ENCODE assay signal across 1 cellular context in the genomic region with DNA sequence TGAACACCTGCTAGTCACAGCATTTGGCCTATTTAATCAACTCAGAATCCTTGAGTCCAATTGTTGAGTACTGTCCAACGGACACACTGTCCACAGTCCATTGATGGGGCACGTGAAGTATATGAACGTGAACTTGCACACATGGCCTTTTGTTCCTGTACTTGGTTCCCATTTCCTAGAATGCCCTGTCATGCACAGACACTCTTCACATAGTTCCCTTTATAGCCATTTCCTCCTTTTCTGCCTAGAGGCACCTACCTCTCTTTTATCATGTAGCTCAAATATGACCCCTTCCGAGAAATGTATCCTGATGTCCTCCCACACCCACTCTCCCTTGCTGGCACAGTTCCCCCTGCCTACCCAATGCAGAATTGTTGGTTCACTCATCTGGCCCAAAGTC.
A peak's percentile ranks its signal among the peaks of the same experiment; 100 is the strongest.
TF ChIP-seq lines count a peak whose summit lies in the region.

No MANE protein-coding gene starts in this region.

TF ChIP-seq in K562, 482 proteins besides CTCF, POLR2A, EP300 and RAD21 (continued from another document and continues in another):
- TF ChIP-seq, protein P1, sequence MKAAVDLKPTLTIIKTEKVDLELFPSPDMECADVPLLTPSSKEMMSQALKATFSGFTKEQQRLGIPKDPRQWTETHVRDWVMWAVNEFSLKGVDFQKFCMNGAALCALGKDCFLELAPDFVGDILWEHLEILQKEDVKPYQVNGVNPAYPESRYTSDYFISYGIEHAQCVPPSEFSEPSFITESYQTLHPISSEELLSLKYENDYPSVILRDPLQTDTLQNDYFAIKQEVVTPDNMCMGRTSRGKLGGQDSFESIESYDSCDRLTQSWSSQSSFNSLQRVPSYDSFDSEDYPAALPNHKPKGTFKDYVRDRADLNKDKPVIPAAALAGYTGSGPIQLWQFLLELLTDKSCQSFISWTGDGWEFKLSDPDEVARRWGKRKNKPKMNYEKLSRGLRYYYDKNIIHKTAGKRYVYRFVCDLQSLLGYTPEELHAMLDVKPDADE (conservative IDR thresholded peaks at IDR 0.05; ENCODE audit: control insufficient read depth, low read depth, low read length): no peak
- TF ChIP-seq ASH1L (IDR thresholded peaks at IDR 0.05; ENCODE audit: borderline replicate concordance, low read depth, partially characterized antibody) (no peak), ZBTB17 (CRISPR knock-in tag; IDR thresholded peaks at IDR 0.05) (no peak), SMARCE1 (IDR thresholded peaks at IDR 0.05) (0 out of 2 replicates have a peak, but pooled peaks have one; percentile 24), CHD2 (IDR thresholded peaks at IDR 0.05; ENCODE audit: low read depth, low read length) (no peak), FOS (IDR thresholded peaks at IDR 0.05; ENCODE audit: extremely low read depth, insufficient read length) (no peak), ELF1 (tag; IDR thresholded peaks at IDR 0.05) (0 out of 2 replicates have a peak, but pooled peaks have one; percentile 29), CEBPG (CRISPR knock-in tag; IDR thresholded peaks at IDR 0.05) (no peak), CEBPG (tag; conservative IDR thresholded peaks at IDR 0.05 in 1 of 2, IDR thresholded peaks at IDR 0.05 in 1 of 2) (no peak), ZFP1 (CRISPR knock-in tag; IDR thresholded peaks at IDR 0.05) (no peak), NFE2 (IDR thresholded peaks at IDR 0.05; ENCODE audit: low read depth) (peak; percentile 90), ZNF197 (CRISPR knock-in tag; IDR thresholded peaks at IDR 0.05; ENCODE audit: low read depth) (no peak), CBX1 (IDR thresholded peaks at IDR 0.05; ENCODE audit: low read depth) (no peak), MAFG (tag; conservative IDR thresholded peaks at IDR 0.05) (peak; percentile 21; the same call in 1 of the 2 replicates), KDM4B (IDR thresholded peaks at IDR 0.05; ENCODE audit: borderline replicate concordance in 2 of 2, low read depth in 1 of 2) (no peak), CXXC5 (CRISPR knock-in tag; IDR thresholded peaks at IDR 0.05) (peak; percentile 67), RFX5 (IDR thresholded peaks at IDR 0.05; ENCODE audit: low read depth, low read length) (no peak), KLF13 (tag; IDR thresholded peaks at IDR 0.05; ENCODE audit: borderline replicate concordance, low read depth) (no peak), CBFB (CRISPR knock-in tag; IDR thresholded peaks at IDR 0.05) (no peak), SRSF3 (IDR thresholded peaks at IDR 0.05; ENCODE audit: insufficient read depth, low read length) (no peak), ZNF324 (CRISPR knock-in tag; IDR thresholded peaks at IDR 0.05) (no peak), HIVEP1 (CRISPR knock-in tag; IDR thresholded peaks at IDR 0.05) (no peak), NFE2L1 (tag; IDR thresholded peaks at IDR 0.05; ENCODE audit: borderline replicate concordance, low read depth) (no peak), CHD4 (IDR thresholded peaks at IDR 0.05; ENCODE audit: insufficient read depth, insufficient replicate concordance, low read depth, low read length, poor library complexity, severe bottlenecking) (no peak), ADNP (tag; IDR thresholded peaks at IDR 0.05) (no peak), MED1 (CRISPR knock-in tag; IDR thresholded peaks at IDR 0.05; ENCODE audit: borderline replicate concordance) (no peak), ETV5 (CRISPR knock-in tag; IDR thresholded peaks at IDR 0.05; ENCODE audit: low read depth) (no peak), TCFL5 (CRISPR knock-in tag; conservative IDR thresholded peaks at IDR 0.05) (no peak), PHTF2 (CRISPR knock-in tag; IDR thresholded peaks at IDR 0.05) (no peak), ZNF584 (CRISPR knock-in tag; IDR thresholded peaks at IDR 0.05; ENCODE audit: low read depth) (no peak), ZNF184 (CRISPR knock-in tag; IDR thresholded peaks at IDR 0.05) (no peak), PHF20 (IDR thresholded peaks at IDR 0.05; ENCODE audit: partially characterized antibody) (no peak), STAT5A (IDR thresholded peaks at IDR 0.05; ENCODE audit: borderline replicate concordance, low read length) (peak; percentile 49; the same call in 1 of the 2 replicates), RCOR1 (IDR thresholded peaks at IDR 0.05; ENCODE audit: borderline replicate concordance in 1 of 2, low read depth in 2 of 2, low read length in 2 of 2) (peak in 1 of 2 experiments; percentile 23; a peak in 1 of 4 replicates), WHSC1 (IDR thresholded peaks at IDR 0.05; ENCODE audit: low read length) (no peak)
- TF ChIP-seq, protein P2, sequence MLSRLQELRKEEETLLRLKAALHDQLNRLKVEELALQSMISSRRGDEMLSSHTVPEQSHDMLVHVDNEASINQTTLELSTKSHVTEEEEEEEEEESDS (CRISPR knock-in tag; IDR thresholded peaks at IDR 0.05): no peak
- TF ChIP-seq, protein P3, sequence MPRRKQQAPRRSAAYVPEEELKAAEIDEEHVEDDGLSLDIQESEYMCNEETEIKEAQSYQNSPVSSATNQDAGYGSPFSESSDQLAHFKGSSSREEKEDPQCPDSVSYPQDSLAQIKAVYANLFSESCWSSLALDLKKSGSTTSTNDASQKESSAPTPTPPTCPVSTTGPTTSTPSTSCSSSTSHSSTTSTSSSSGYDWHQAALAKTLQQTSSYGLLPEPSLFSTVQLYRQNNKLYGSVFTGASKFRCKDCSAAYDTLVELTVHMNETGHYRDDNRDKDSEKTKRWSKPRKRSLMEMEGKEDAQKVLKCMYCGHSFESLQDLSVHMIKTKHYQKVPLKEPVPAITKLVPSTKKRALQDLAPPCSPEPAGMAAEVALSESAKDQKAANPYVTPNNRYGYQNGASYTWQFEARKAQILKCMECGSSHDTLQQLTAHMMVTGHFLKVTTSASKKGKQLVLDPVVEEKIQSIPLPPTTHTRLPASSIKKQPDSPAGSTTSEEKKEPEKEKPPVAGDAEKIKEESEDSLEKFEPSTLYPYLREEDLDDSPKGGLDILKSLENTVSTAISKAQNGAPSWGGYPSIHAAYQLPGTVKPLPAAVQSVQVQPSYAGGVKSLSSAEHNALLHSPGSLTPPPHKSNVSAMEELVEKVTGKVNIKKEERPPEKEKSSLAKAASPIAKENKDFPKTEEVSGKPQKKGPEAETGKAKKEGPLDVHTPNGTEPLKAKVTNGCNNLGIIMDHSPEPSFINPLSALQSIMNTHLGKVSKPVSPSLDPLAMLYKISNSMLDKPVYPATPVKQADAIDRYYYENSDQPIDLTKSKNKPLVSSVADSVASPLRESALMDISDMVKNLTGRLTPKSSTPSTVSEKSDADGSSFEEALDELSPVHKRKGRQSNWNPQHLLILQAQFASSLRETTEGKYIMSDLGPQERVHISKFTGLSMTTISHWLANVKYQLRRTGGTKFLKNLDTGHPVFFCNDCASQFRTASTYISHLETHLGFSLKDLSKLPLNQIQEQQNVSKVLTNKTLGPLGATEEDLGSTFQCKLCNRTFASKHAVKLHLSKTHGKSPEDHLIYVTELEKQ (CRISPR knock-in tag; IDR thresholded peaks at IDR 0.05): no peak
- TF ChIP-seq, protein P4, sequence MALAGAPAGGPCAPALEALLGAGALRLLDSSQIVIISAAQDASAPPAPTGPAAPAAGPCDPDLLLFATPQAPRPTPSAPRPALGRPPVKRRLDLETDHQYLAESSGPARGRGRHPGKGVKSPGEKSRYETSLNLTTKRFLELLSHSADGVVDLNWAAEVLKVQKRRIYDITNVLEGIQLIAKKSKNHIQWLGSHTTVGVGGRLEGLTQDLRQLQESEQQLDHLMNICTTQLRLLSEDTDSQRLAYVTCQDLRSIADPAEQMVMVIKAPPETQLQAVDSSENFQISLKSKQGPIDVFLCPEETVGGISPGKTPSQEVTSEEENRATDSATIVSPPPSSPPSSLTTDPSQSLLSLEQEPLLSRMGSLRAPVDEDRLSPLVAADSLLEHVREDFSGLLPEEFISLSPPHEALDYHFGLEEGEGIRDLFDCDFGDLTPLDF (CRISPR knock-in tag; IDR thresholded peaks at IDR 0.05): no peak
- TF ChIP-seq, protein P5, sequence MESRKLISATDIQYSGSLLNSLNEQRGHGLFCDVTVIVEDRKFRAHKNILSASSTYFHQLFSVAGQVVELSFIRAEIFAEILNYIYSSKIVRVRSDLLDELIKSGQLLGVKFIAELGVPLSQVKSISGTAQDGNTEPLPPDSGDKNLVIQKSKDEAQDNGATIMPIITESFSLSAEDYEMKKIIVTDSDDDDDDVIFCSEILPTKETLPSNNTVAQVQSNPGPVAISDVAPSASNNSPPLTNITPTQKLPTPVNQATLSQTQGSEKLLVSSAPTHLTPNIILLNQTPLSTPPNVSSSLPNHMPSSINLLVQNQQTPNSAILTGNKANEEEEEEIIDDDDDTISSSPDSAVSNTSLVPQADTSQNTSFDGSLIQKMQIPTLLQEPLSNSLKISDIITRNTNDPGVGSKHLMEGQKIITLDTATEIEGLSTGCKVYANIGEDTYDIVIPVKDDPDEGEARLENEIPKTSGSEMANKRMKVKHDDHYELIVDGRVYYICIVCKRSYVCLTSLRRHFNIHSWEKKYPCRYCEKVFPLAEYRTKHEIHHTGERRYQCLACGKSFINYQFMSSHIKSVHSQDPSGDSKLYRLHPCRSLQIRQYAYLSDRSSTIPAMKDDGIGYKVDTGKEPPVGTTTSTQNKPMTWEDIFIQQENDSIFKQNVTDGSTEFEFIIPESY (CRISPR knock-in tag; IDR thresholded peaks at IDR 0.05): no peak
- TF ChIP-seq, protein P6, sequence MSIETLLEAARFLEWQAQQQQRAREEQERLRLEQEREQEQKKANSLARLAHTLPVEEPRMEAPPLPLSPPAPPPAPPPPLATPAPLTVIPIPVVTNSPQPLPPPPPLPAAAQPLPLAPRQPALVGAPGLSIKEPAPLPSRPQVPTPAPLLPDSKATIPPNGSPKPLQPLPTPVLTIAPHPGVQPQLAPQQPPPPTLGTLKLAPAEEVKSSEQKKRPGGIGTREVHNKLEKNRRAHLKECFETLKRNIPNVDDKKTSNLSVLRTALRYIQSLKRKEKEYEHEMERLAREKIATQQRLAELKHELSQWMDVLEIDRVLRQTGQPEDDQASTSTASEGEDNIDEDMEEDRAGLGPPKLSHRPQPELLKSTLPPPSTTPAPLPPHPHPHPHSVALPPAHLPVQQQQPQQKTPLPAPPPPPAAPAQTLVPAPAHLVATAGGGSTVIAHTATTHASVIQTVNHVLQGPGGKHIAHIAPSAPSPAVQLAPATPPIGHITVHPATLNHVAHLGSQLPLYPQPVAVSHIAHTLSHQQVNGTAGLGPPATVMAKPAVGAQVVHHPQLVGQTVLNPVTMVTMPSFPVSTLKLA (conservative IDR thresholded peaks at IDR 0.05): peak; percentile 12 to 58; a peak in 2 of 4 replicates
- TF ChIP-seq, protein P7, sequence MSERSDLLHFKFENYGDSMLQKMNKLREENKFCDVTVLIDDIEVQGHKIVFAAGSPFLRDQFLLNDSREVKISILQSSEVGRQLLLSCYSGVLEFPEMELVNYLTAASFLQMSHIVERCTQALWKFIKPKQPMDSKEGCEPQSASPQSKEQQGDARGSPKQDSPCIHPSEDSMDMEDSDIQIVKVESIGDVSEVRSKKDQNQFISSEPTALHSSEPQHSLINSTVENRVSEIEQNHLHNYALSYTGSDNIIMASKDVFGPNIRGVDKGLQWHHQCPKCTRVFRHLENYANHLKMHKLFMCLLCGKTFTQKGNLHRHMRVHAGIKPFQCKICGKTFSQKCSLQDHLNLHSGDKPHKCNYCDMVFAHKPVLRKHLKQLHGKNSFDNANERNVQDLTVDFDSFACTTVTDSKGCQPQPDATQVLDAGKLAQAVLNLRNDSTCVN (CRISPR knock-in tag; IDR thresholded peaks at IDR 0.05): no peak
- TF ChIP-seq, protein P8, sequence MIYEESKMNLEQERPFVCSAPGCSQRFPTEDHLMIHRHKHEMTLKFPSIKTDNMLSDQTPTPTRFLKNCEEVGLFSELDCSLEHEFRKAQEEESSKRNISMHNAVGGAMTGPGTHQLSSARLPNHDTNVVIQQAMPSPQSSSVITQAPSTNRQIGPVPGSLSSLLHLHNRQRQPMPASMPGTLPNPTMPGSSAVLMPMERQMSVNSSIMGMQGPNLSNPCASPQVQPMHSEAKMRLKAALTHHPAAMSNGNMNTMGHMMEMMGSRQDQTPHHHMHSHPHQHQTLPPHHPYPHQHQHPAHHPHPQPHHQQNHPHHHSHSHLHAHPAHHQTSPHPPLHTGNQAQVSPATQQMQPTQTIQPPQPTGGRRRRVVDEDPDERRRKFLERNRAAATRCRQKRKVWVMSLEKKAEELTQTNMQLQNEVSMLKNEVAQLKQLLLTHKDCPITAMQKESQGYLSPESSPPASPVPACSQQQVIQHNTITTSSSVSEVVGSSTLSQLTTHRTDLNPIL (CRISPR knock-in tag; IDR thresholded peaks at IDR 0.05): no peak
- TF ChIP-seq, protein P9, sequence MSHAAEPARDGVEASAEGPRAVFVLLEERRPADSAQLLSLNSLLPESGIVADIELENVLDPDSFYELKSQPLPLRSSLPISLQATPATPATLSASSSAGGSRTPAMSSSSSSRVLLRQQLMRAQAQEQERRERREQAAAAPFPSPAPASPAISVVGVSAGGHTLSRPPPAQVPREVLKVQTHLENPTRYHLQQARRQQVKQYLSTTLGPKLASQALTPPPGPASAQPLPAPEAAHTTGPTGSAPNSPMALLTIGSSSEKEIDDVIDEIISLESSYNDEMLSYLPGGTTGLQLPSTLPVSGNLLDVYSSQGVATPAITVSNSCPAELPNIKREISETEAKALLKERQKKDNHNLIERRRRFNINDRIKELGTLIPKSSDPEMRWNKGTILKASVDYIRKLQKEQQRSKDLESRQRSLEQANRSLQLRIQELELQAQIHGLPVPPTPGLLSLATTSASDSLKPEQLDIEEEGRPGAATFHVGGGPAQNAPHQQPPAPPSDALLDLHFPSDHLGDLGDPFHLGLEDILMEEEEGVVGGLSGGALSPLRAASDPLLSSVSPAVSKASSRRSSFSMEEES (CRISPR knock-in tag; IDR thresholded peaks at IDR 0.05): no peak
- TF ChIP-seq, protein P10, sequence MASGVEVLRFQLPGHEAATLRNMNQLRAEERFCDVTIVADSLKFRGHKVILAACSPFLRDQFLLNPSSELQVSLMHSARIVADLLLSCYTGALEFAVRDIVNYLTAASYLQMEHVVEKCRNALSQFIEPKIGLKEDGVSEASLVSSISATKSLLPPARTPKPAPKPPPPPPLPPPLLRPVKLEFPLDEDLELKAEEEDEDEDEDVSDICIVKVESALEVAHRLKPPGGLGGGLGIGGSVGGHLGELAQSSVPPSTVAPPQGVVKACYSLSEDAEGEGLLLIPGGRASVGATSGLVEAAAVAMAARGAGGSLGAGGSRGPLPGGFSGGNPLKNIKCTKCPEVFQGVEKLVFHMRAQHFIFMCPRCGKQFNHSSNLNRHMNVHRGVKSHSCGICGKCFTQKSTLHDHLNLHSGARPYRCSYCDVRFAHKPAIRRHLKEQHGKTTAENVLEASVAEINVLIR (CRISPR knock-in tag; IDR thresholded peaks at IDR 0.05): no peak
- TF ChIP-seq, protein P11, sequence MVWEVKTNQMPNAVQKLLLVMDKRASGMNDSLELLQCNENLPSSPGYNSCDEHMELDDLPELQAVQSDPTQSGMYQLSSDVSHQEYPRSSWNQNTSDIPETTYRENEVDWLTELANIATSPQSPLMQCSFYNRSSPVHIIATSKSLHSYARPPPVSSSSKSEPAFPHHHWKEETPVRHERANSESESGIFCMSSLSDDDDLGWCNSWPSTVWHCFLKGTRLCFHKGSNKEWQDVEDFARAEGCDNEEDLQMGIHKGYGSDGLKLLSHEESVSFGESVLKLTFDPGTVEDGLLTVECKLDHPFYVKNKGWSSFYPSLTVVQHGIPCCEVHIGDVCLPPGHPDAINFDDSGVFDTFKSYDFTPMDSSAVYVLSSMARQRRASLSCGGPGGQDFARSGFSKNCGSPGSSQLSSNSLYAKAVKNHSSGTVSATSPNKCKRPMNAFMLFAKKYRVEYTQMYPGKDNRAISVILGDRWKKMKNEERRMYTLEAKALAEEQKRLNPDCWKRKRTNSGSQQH (CRISPR knock-in tag; IDR thresholded peaks at IDR 0.05): no peak
